1 cellular context compared by ENCODE assay signal in the genomic region with DNA sequence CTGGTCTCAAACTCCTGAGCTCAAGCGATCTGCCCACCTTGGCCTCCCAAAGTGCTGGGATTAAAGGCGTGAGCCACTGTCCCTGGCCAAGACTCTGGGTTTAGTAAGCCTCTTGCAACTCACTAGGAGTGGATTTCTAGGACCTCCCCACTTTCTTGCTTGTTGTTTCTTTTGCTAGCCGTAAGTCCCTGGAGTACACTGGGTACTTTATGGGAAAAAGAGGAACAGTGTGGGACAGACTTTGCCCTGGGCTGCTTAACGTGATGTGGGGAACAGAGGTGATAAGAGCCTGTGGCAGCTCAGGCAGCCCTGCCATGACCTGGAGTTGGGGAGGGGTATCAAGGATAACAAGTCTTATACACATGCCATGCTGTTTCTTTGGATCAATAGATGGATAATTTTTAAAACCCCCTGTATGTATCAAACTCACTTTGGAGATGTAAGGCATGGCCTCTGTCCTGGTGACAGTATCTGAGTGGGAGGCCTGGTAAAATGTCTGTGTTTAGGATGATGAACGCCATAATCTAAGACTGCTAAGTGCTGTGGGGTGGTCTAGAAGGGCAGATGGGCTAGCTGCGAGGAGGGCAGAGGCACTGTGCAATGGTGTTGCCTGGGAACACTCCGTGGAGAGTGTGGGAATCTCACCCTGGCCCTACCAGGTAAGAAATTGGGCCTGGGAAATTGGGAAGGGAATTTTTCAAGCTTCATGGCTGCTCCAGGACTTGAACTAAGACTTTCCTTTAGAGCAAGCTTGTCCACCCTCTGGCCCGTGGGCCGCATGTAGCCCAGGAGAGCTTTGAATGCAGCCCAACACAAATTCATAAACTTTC.
TF ChIP-seq lines count a peak whose summit lies in the region.

No MANE protein-coding gene starts in this region.

TF ChIP-seq in IMR-90, 13 proteins besides CTCF, POLR2A, EP300 and RAD21:
- TF ChIP-seq, protein P1, sequence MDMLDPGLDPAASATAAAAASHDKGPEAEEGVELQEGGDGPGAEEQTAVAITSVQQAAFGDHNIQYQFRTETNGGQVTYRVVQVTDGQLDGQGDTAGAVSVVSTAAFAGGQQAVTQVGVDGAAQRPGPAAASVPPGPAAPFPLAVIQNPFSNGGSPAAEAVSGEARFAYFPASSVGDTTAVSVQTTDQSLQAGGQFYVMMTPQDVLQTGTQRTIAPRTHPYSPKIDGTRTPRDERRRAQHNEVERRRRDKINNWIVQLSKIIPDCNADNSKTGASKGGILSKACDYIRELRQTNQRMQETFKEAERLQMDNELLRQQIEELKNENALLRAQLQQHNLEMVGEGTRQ (IDR thresholded peaks at IDR 0.05; ENCODE audit: low read depth, low read length) = no peak
- TF ChIP-seq RFX5 (IDR thresholded peaks at IDR 0.05; ENCODE audit: low read depth, low read length) (no peak), RCOR1 (IDR thresholded peaks at IDR 0.05; ENCODE audit: insufficient replicate concordance, low read length) (no peak), MAZ (IDR thresholded peaks at IDR 0.05; ENCODE audit: borderline replicate concordance, low read depth, low read length) (no peak), BHLHE40 (IDR thresholded peaks at IDR 0.05; ENCODE audit: low read depth, low read length) (no peak), SMC3 (IDR thresholded peaks at IDR 0.05; ENCODE audit: low read depth, low read length) (no peak), MXI1 (IDR thresholded peaks at IDR 0.05; ENCODE audit: borderline replicate concordance, low read depth, low read length) (no peak), MAFK (IDR thresholded peaks at IDR 0.05; ENCODE audit: low read depth, low read length) (no peak), CEBPB (IDR thresholded peaks at IDR 0.05; ENCODE audit: low read depth, low read length) (no peak), CHD1 (IDR thresholded peaks at IDR 0.05; ENCODE audit: low read depth, low read length) (no peak)
- TF ChIP-seq, protein P2, sequence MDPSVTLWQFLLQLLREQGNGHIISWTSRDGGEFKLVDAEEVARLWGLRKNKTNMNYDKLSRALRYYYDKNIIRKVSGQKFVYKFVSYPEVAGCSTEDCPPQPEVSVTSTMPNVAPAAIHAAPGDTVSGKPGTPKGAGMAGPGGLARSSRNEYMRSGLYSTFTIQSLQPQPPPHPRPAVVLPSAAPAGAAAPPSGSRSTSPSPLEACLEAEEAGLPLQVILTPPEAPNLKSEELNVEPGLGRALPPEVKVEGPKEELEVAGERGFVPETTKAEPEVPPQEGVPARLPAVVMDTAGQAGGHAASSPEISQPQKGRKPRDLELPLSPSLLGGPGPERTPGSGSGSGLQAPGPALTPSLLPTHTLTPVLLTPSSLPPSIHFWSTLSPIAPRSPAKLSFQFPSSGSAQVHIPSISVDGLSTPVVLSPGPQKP (IDR thresholded peaks at IDR 0.05; ENCODE audit: borderline replicate concordance, low read depth, low read length) = no peak
TF ChIP-seq in IMR-90: peak in this region for 0.
